8 cellular contexts compared by ENCODE assay signal in genomic region chr6:3848925-3849605, GRCh38. TPM values are rescaled to one million over a fixed set of nuclear protein-coding genes. Genes with fewer than 3 reads are reported as not detected.
A peak's percentile ranks its signal among the peaks of the same experiment; 100 is the strongest.
DNase-seq lines count a peak whose midpoint lies in the region; ATAC-seq, FAIRE-seq and TF ChIP-seq lines count a peak whose summit lies in the region.

A gene with protein sequence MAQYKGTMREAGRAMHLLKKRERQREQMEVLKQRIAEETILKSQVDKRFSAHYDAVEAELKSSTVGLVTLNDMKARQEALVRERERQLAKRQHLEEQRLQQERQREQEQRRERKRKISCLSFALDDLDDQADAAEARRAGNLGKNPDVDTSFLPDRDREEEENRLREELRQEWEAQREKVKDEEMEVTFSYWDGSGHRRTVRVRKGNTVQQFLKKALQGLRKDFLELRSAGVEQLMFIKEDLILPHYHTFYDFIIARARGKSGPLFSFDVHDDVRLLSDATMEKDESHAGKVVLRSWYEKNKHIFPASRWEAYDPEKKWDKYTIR (plus strand): TSS chr6:3849373. CDS start chr6:3849812, 439 bp downstream.

- TF ChIP-seq POLR2A in H54 (IDR thresholded peaks at IDR 0.05; ENCODE audit: low read depth, low read length), result no peak
- peak; percentile 25 for TF ChIP-seq POLR2A in NB4 (IDR thresholded peaks at IDR 0.05; ENCODE audit: extremely low read depth, insufficient read length)
- TF ChIP-seq POLR2A in body of pancreas (IDR thresholded peaks at IDR 0.05), result peak; percentile 28 to 68 (median 67)
- TF ChIP-seq POLR2A in gastrocnemius medialis (IDR thresholded peaks at IDR 0.05), result peak; percentile 10 to 61

- peak; percentile 67 for TF ChIP-seq CTCF in NB4 (IDR thresholded peaks at IDR 0.05; ENCODE audit: low read depth, low read length)
- TF ChIP-seq CTCF in body of pancreas (IDR thresholded peaks at IDR 0.05), result peak; percentile 88 to 100 (median 99)
- TF ChIP-seq CTCF in gastrocnemius medialis (IDR thresholded peaks at IDR 0.05 in 4 of 5, conservative IDR thresholded peaks at IDR 0.05 in 1 of 5), result peak; percentile 94 to 99 (median 97)

- intact Hi-C loops in body of pancreas (cut with DNase I) (no loop called here), gastrocnemius medialis (cut with DNase I; ENCODE audit: low total_unique reads) (loop anchor here (1.0 to 2.0 kb wide), 2 partner anchors 85 to 106 kb away; no protein-coding TSS in a partner anchor)

- H3K27ac ChIP-seq in body of pancreas (peak within 1 kb of the TSS; percentile 52 to 82 (median 76)), gastrocnemius medialis (peak within 1 kb of the TSS; percentile 80 to 95 (median 89))

- H3K36me3 ChIP-seq in body of pancreas (replicated peaks in 1 of 2; ENCODE audit: insufficient read depth in 1 of 2, low read depth in 2 of 2), result no peaks in the 10 kb centered on the region
- H3K36me3 ChIP-seq in gastrocnemius medialis, result no peaks in the 10 kb centered on the region

- H3K27me3 ChIP-seq in body of pancreas (no peaks in the 10 kb centered on the region), gastrocnemius medialis (no peaks in the 10 kb centered on the region)

- H3K9me3 ChIP-seq in body of pancreas (no peaks in the 10 kb centered on the region), gastrocnemius medialis (no peaks in the 10 kb centered on the region)

- DNase-seq in G401 (ENCODE audit: low spot score) (peak; percentile 88), H54 (ENCODE audit: insufficient read length, low spot score) (peak; percentile 56), NB4 (ENCODE audit: low read depth) (peak; percentile 94), T-helper 9 cell (peak; percentile 85), body of pancreas (peak; percentile 94 to 96 (median 95)), iPS DF 19.7 (ENCODE audit: low read depth, low spot score) (peak; percentile 33), gastrocnemius medialis (peak; percentile 85 to 92)

- in situ Hi-C loops in G401 (cut with HindIII; ENCODE audit: low sequenced_read_pairs) (no loop called here), gastrocnemius medialis (cut with MboI; ENCODE audit: low sequenced_read_pairs in 4 of 4) (loop anchor here in 1 of 4 donors (10.0 kb wide), 1 partner anchor 86 kb away; no protein-coding TSS in a partner anchor)

- peaks cover 13% of the 10 kb centered on the region for H3K4me1 ChIP-seq in body of pancreas
- H3K4me1 ChIP-seq in gastrocnemius medialis, result peaks cover 4 to 8% of the 10 kb centered on the region in 2 donors

- no peak for FAIRE-seq in H54 (lab: Jason Lieb, UNC)

- WGBS in body of pancreas, 2 donors, result 41 to 68% methylated on average over 40 to 48 of the region's 49 CpGs

- H3K4me3 ChIP-seq in NB4 (ENCODE audit: low read depth, low read length) (peak within 1 kb of the TSS; percentile 49), body of pancreas (peak within 1 kb of the TSS; percentile 19), gastrocnemius medialis (peak within 1 kb of the TSS; percentile 58 to 68 (median 60))

- ATAC-seq in body of pancreas, result peak; percentile 96
- ATAC-seq in gastrocnemius medialis, result peak; percentile 87 to 91
- no peak for ATAC-seq in HG03469 (IDR thresholded peaks at IDR 0.05; ENCODE audit: unreplicated experiment)

RNA-seq across cellular contexts. Expression of the gene that starts here (rescaled TPM):
- not detected in 2 replicates for total RNA-seq in G401 (2014; rRNA removed; shearing (Covaris generic))
- total RNA-seq in body of pancreas (10 to 100 TPM in 1 of 2 donors, 1 to 10 TPM in 1; 9.9 to 15.6 TPM), gastrocnemius medialis (10 to 100 TPM in 3 of 4 donors, 1 to 10 TPM in 1; 4.4 to 19.6 (median 15.3) TPM)

Comparison
In these comparisons a context has a peak if more than half of its experiments do, and no peak if none do; other contexts are left out.
1. Peak in DNase-seq in G401; RNA of the gene not detected or under 1 TPM.
2. DNase-seq: peak in every context shown above with its lines; median percentile 95 in body of pancreas; 94 in NB4; 88 in gastrocnemius medialis; 88 in G401; 85 in T-helper 9 cell; 56 in H54; 33 in iPS DF 19.7.